ENCODE assay signal across 14 cellular contexts in genomic region chr7:47405286-47405904, GRCh38.
DNase-seq lines count a peak whose midpoint lies in the region; ATAC-seq and TF ChIP-seq lines count a peak whose summit lies in the region.
"Had no signal": no experiment of that assay in that cellular context is flagged by ENCODE, and none has a peak within 500 bp of the region (broad histone marks: within the 10 kb centered on the region; RNA-seq: fewer than 3 reads in every experiment).

No MANE protein-coding gene starts in this region.

- H3K27me3 ChIP-seq in heart left ventricle (no peaks in the 10 kb centered on the region), muscle layer of colon (ENCODE audit: control insufficient read depth in 1 of 2, insufficient read depth in 2 of 2, low read length in 2 of 2) (no peaks in the 10 kb centered on the region), thyroid gland (no peaks in the 10 kb centered on the region)
- H3K27me3 ChIP-seq: BLaER1 had no signal

- 55 to 85% (median 65%) methylated on average over 8 of the region's 8 CpGs for WGBS in heart left ventricle, 4 donors
- WGBS in thyroid gland, 2 donors, result 62 to 63% methylated on average over 6 to 8 of the region's 8 CpGs

- H3K36me3 ChIP-seq in heart left ventricle (peaks cover 0 to 79% (median 13%) of the 10 kb centered on the region in 9 donors), muscle layer of colon (ENCODE audit: insufficient read depth, low read length) (no peaks in the 10 kb centered on the region), thyroid gland (no peaks in the 10 kb centered on the region)

- H3K4me1 ChIP-seq in heart left ventricle (peaks cover 0 to 27% (median 19%) of the 10 kb centered on the region in 12 donors), muscle layer of colon (ENCODE audit: insufficient read depth, low read length) (peaks cover 46% of the 10 kb centered on the region), thyroid gland (peaks cover 45 to 53% of the 10 kb centered on the region in 2 donors)

- no peaks in the 10 kb centered on the region for H3K9me3 ChIP-seq in heart left ventricle
- H3K9me3 ChIP-seq in muscle layer of colon (ENCODE audit: low read length), result no peaks in the 10 kb centered on the region
- no peaks in the 10 kb centered on the region for H3K9me3 ChIP-seq in thyroid gland
- H3K9me3 ChIP-seq: BLaER1 had no signal

- H3K27ac ChIP-seq in heart left ventricle (peak overlapping the region in 9 of 12 donors; percentile 23 to 74 (median 48)), muscle layer of colon (ENCODE audit: low read depth, low read length) (peak overlapping the region; percentile 67), thyroid gland (peak overlapping the region; percentile 85 to 94 (median 93))
- H3K27ac ChIP-seq: BLaER1 had no signal

- DNase-seq in amniotic epithelial cell (ENCODE audit: low read depth), result peak; percentile 85
- no peak for DNase-seq in heart left ventricle
- DNase-seq in thyroid gland, result no peak
- no peak for DNase-seq in activated gamma-delta T cell treated with Interleukin-2 at 50 U/mL for 16 hours
- DNase-seq in NCI-H2081 (lab: John Stamatoyannopoulos, UW), result no peak
- DNase-seq in C1 segment of cervical spinal cord (lab: John Stamatoyannopoulos, UW), result no peak
- DNase-seq: activated CD4-positive, CD25-positive, alpha-beta regulatory T cell; activated T-cell treated with anti-CD3 and anti-CD28 coated beads, Interleukin-2, amount 50 U/mL, for 1 hour; NCI-H1436 treated with DMSO at 0.1 percent for 48 hours; NCI-H82; stimulated activated CD8-positive, alpha-beta memory T cell treated with anti-CD3 and anti-CD28 coated beads, Interleukin-4, amount 100 ng/mL, for 48 hours had no signal

- TF ChIP-seq POLR2A in heart left ventricle (IDR thresholded peaks at IDR 0.05) (no peak), thyroid gland (IDR thresholded peaks at IDR 0.05) (peak in 1 of 2 donors; percentile 12)

- ATAC-seq in heart left ventricle (peak in 1 of 4 donors; percentile 14), GM21390 (IDR thresholded peaks at IDR 0.05; ENCODE audit: unreplicated experiment) (no peak)

- H3K9ac ChIP-seq in muscle layer of colon (ENCODE audit: low read length), result no peak overlapping the region
- H3K9ac ChIP-seq: BLaER1 had no signal

- TF ChIP-seq CTCF in heart left ventricle (IDR thresholded peaks at IDR 0.05) (no peak), thyroid gland (IDR thresholded peaks at IDR 0.05) (no peak)

- intact Hi-C loops in heart left ventricle (cut with DNase I) (no loop called here), thyroid gland (cut with DNase I) (no loop called here)

- H3K4me3 ChIP-seq in heart left ventricle (no peak overlapping the region), muscle layer of colon (ENCODE audit: low read depth in 1 of 2, low read length in 2 of 2) (peak overlapping the region in 1 of 2 donors; percentile 9), thyroid gland (replicated peaks in 1 of 3) (no peak overlapping the region)
- H3K4me3 ChIP-seq: BLaER1 had no signal
